In the genomic region with DNA sequence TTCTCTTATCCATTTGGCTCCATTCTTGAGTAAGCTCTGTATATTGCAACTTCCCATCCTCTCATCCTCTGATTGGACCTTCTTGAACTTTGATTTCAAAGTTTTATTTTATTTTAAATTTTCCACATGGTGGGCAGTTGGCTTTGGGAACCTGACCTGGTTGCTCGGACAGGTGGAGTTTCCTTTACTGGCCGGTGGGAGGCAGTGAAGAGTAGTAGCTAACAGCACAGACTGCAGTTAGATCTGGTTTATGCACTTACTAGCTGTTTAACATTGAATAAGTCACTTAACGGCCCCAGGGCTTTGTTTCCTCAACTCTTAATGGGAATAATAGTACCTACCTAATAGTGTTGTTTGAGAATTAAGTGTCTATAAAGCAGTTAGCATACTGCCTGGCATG, we compare ENCODE assay signal across 10 cellular contexts.
DNase-seq lines count a peak whose midpoint lies in the region; ATAC-seq and TF ChIP-seq lines count a peak whose summit lies in the region.
"Had no signal": no experiment of that assay in that cellular context is flagged by ENCODE, and none has a peak within 500 bp of the region (broad histone marks: within the 10 kb centered on the region; RNA-seq: fewer than 3 reads in every experiment).

No MANE protein-coding gene starts in this region.

- H3K4me2 ChIP-seq in GM23338 (no peak overlapping the region), SU-DHL-6 (ENCODE audit: low read depth, low read length, poor library complexity, severe bottlenecking) (no peak overlapping the region)

- H2AFZ ChIP-seq in GM23338 (no peak overlapping the region), SU-DHL-6 (ENCODE audit: low read depth, low read length, severe bottlenecking) (no peak overlapping the region)

- DNase-seq in BE2C, result peak; percentile 26
- DNase-seq in GM23338 (ENCODE audit: low spot score), result peak; percentile 77
- no peak for DNase-seq in kidney epithelial cell (ENCODE audit: low read depth)
- no peak for DNase-seq in T-helper 17 cell
- no peak for DNase-seq in NCI-H2196 treated with DMSO at 0.1 percent for 48 hours (lab: John Stamatoyannopoulos, UW; ENCODE audit: unreplicated experiment)
- DNase-seq in Right ventricle myocardium superior, result no peak
- DNase-seq: adrenal gland, NCI-H1105 treated with DMSO at 0.1 percent for 48 hours had no signal

- no peaks in the 10 kb centered on the region; the same call in 2 of the 3 replicates for H3K36me3 Mint-ChIP-seq in GM23338 (ENCODE audit: low read depth)
- no peaks in the 10 kb centered on the region for H3K36me3 Mint-ChIP-seq in T-helper 17 cell (ENCODE audit: low read depth)

- no peak overlapping the region for H3K9ac ChIP-seq in SU-DHL-6 (ENCODE audit: low read length)

- H3K4me1 ChIP-seq in BE2C, result no peaks in the 10 kb centered on the region
- peaks cover 12% of the 10 kb centered on the region; the same call in 1 of the 2 replicates for H3K4me1 ChIP-seq in GM23338 (ENCODE audit: insufficient read depth)
- H3K4me1 ChIP-seq: adrenal gland had no signal

- TF ChIP-seq CTCF in BE2C (IDR thresholded peaks at IDR 0.05; ENCODE audit: low read depth, low read length), result peak; percentile 54
- TF ChIP-seq CTCF in GM23338 (conservative IDR thresholded peaks at IDR 0.05; ENCODE audit: low read depth in 2 of 2), result peak; percentile 75 to 89
- peak; percentile 33 for TF ChIP-seq CTCF in SU-DHL-6 (IDR thresholded peaks at IDR 0.05; ENCODE audit: insufficient read depth, low read length, poor library complexity, severe bottlenecking)
- peak; percentile 39 for TF ChIP-seq CTCF in kidney epithelial cell (IDR thresholded peaks at IDR 0.05; ENCODE audit: insufficient read depth, low read length, poor library complexity, severe bottlenecking)

- H3K27me3 ChIP-seq in BE2C (no peaks in the 10 kb centered on the region), GM23338 (ENCODE audit: insufficient read depth) (no peaks in the 10 kb centered on the region), SU-DHL-6 (ENCODE audit: low read length) (no peaks in the 10 kb centered on the region), kidney epithelial cell (ENCODE audit: control insufficient read depth, insufficient read depth, low read length) (no peaks in the 10 kb centered on the region)
- H3K27me3 ChIP-seq: adrenal gland had no signal

- no peaks in the 10 kb centered on the region; the same call in 1 of the 2 replicates for H3K9me2 ChIP-seq in GM23338 (ENCODE audit: insufficient read depth)
- H3K9me2 ChIP-seq in SU-DHL-6 (replicated peaks; ENCODE audit: insufficient read depth, low read length), result no peaks in the 10 kb centered on the region

- H3K4me3 ChIP-seq in BE2C (ENCODE audit: low read depth, low read length) (no peak overlapping the region), GM23338 (no peak overlapping the region), SU-DHL-6 (ENCODE audit: insufficient read depth, low read length, poor library complexity, severe bottlenecking) (no peak overlapping the region), kidney epithelial cell (ENCODE audit: low read depth, low read length) (no peak overlapping the region)
- H3K4me3 ChIP-seq: adrenal gland had no signal

- H3K4me3 Mint-ChIP-seq in GM23338, result no peak overlapping the region
- H3K4me3 Mint-ChIP-seq in T-helper 17 cell, result no peak overlapping the region

- H3K27ac ChIP-seq in GM23338 (ENCODE audit: low read depth), result no peak overlapping the region
- no peak overlapping the region for H3K27ac ChIP-seq in SU-DHL-6 (ENCODE audit: low read depth, low read length)
- H3K27ac ChIP-seq: adrenal gland had no signal

- no peaks in the 10 kb centered on the region for H3K79me2 ChIP-seq in GM23338 (replicated peaks; ENCODE audit: insufficient read depth)
- H3K79me2 ChIP-seq in SU-DHL-6 (ENCODE audit: insufficient read depth, low read length), result no peaks in the 10 kb centered on the region

- H3K4me1 Mint-ChIP-seq in GM23338, result peaks cover 25% of the 10 kb centered on the region
- no peaks in the 10 kb centered on the region for H3K4me1 Mint-ChIP-seq in T-helper 17 cell

- intact Hi-C loops in Right ventricle myocardium superior (cut with DNase I), result no loop called here

- no peaks in the 10 kb centered on the region for H3K9me3 Mint-ChIP-seq in GM23338

- ATAC-seq in GM23338, result peak; percentile 89
- ATAC-seq in HG03045 (IDR thresholded peaks at IDR 0.05; ENCODE audit: unreplicated experiment), result no peak
- ATAC-seq in T-helper 17 cell, result no peak
- no peak for ATAC-seq in Right ventricle myocardium superior (ENCODE audit: poor library complexity)

- H3K36me3 ChIP-seq in BE2C, result no peaks in the 10 kb centered on the region
- no peaks in the 10 kb centered on the region for H3K36me3 ChIP-seq in GM23338 (ENCODE audit: insufficient read depth)
- H3K36me3 ChIP-seq in SU-DHL-6 (ENCODE audit: low read length), result no peaks in the 10 kb centered on the region
- H3K36me3 ChIP-seq in kidney epithelial cell (ENCODE audit: control insufficient read depth, insufficient read depth, low read length), result no peaks in the 10 kb centered on the region
- H3K36me3 ChIP-seq: adrenal gland had no signal

- H3K27me3 Mint-ChIP-seq in GM23338 (ENCODE audit: insufficient read depth, low read depth, poor library complexity) (peaks cover 5% of the 10 kb centered on the region), T-helper 17 cell (peaks cover 20% of the 10 kb centered on the region)

- H3K27ac Mint-ChIP-seq in GM23338 (no peak overlapping the region), T-helper 17 cell (no peak overlapping the region)

- H4K20me1 ChIP-seq in GM23338 (replicated peaks; ENCODE audit: insufficient read depth), result no peaks in the 10 kb centered on the region
- H4K20me1 ChIP-seq in SU-DHL-6 (ENCODE audit: low read depth, low read length), result no peaks in the 10 kb centered on the region

- H3K9me3 ChIP-seq in BE2C, result no peaks in the 10 kb centered on the region
- no peaks in the 10 kb centered on the region for H3K9me3 ChIP-seq in SU-DHL-6 (ENCODE audit: insufficient read depth, low read length)
- H3K9me3 ChIP-seq in T-helper 17 cell (ENCODE audit: control insufficient read depth, low read length, poor library complexity, severe bottlenecking), result no peaks in the 10 kb centered on the region
- H3K9me3 ChIP-seq: adrenal gland had no signal

- H3F3A ChIP-seq in GM23338 (replicated peaks; ENCODE audit: low read depth) (no peaks in the 10 kb centered on the region), SU-DHL-6 (ENCODE audit: insufficient read depth) (no peaks in the 10 kb centered on the region)

TF ChIP-seq in GM23338, 12 proteins besides CTCF, POLR2A, EP300 and RAD21 (continues in another document):
- TF ChIP-seq ZNF331 (CRISPR knock-in tag; IDR thresholded peaks at IDR 0.05; ENCODE audit: low read depth) (no peak), EZH2phosphoT487 (IDR thresholded peaks at IDR 0.05; ENCODE audit: unreplicated experiment) (no peak), POLR2AphosphoS5 (IDR thresholded peaks at IDR 0.05; ENCODE audit: low read depth) (no peak), CREB1 (CRISPR knock-in tag; IDR thresholded peaks at IDR 0.05; ENCODE audit: low read depth) (no peak)
- TF ChIP-seq, protein P1, sequence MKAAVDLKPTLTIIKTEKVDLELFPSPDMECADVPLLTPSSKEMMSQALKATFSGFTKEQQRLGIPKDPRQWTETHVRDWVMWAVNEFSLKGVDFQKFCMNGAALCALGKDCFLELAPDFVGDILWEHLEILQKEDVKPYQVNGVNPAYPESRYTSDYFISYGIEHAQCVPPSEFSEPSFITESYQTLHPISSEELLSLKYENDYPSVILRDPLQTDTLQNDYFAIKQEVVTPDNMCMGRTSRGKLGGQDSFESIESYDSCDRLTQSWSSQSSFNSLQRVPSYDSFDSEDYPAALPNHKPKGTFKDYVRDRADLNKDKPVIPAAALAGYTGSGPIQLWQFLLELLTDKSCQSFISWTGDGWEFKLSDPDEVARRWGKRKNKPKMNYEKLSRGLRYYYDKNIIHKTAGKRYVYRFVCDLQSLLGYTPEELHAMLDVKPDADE (IDR thresholded peaks at IDR 0.05), result no peak

Comparison
In these comparisons a context has a peak if more than half of its experiments do, and no peak if none do; other contexts are left out.
1. DNase-seq: peak in BE2C (single experiment) and GM23338 (single experiment); none in kidney epithelial cell (single experiment), T-helper 17 cell (0 of 3), NCI-H2196 treated with DMSO at 0.1 percent for 48 hours (single experiment) and Right ventricle myocardium superior (single experiment).
2. Peak in every context shown above with its lines, with median percentiles within 50 percentile points of each other: CTCF ChIP-seq.